ENCODE assay signal across 1 cellular context in the genomic region with DNA sequence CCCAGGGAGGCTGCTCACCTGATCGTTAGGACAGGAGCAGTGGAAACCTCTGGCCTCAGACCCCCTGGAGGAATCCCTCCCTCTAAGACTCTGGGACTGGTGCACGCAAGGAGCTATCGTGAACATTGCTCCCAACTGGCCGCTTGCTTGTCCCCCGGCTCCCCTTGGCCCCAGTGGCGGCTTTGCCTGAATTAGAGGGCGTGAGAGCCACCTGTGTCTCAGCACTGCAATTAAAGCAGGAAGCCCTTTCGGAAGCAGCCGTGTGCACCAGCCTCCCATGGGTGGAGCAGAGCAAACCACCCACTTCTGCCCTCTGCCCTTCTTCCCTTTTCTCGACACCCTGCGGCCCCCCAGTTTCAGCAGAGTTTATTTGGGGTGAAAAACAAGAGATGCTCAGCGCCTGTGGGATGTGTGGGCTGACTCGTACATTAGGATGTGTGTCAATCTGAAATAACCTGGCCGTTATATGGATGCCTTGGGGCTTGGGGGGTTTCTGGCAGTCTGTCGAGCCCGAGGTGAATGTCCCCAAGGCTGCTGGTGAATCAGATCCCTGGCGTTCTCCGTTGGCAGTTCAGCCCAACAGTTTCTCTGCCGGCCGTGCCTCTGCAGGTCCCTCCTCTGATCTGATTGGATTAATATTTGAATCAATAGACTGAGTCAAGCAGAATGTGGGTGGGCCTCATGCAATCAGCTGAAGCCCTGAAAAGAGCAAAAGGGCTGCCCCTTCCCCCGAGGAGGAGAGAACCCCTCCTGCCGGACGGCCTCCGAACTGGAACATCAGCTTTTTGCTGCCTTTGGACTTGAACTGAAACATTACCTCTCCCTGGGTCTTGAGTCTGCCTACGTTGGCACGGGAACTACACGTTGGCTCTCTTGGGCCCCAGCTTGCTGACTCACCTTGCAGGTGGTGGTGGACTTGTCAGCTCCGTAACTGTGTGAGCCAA.
TF ChIP-seq lines count a peak whose summit lies in the region.

No MANE protein-coding gene starts in this region.

TF ChIP-seq in HepG2, 621 proteins besides CTCF, POLR2A, EP300 and RAD21 (continued from another document):
- TF ChIP-seq, protein P1, sequence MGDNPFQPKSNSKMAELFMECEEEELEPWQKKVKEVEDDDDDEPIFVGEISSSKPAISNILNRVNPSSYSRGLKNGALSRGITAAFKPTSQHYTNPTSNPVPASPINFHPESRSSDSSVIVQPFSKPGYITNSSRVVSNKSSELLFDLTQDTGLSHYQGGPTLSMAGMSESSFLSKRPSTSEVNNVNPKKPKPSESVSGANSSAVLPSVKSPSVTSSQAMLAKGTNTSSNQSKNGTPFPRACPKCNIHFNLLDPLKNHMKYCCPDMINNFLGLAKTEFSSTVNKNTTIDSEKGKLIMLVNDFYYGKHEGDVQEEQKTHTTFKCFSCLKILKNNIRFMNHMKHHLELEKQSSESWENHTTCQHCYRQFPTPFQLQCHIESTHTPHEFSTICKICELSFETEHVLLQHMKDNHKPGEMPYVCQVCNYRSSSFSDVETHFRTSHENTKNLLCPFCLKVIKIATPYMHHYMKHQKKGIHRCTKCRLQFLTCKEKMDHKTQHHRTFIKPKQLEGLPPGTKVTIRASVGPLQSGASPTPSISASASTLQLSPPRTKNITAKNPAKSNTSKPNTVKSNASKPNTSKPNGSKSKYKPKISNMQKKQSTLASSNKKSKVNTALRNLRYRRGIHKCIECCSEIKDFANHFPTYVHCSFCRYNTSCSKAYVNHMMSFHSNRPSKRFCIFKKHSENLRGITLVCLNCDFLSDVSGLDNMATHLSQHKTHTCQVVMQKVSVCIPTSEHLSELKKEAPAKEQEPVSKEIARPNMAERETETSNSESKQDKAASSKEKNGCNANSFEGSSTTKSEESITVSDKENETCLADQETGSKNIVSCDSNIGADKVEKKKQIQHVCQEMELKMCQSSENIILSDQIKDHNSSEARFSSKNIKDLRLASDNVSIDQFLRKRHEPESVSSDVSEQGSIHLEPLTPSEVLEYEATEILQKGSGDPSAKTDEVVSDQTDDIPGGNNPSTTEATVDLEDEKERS (CRISPR knock-in tag; IDR thresholded peaks at IDR 0.05): no peak
- no peak for TF ChIP-seq THAP11 (CRISPR knock-in tag; IDR thresholded peaks at IDR 0.05)
- TF ChIP-seq, protein P2, sequence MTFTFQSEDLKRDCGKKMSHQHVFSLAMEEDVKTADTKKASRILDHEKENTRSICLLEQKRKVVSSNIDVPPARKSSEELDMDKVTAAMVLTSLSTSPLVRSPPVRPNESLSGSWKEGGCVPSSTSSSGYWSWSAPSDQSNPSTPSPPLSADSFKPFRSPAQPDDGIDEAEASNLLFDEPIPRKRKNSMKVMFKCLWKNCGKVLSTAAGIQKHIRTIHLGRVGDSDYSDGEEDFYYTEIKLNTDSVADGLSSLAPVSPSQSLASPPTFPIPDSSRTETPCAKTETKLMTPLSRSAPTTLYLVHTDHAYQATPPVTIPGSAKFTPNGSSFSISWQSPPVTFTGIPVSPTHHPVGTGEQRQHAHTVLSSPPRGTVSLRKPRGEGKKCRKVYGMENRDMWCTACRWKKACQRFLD (CRISPR knock-in tag; IDR thresholded peaks at IDR 0.05; ENCODE audit: borderline replicate concordance): no peak
- no peak for TF ChIP-seq SP5 (CRISPR knock-in tag; IDR thresholded peaks at IDR 0.05; ENCODE audit: borderline replicate concordance, low read depth)
- TF ChIP-seq, protein P3, sequence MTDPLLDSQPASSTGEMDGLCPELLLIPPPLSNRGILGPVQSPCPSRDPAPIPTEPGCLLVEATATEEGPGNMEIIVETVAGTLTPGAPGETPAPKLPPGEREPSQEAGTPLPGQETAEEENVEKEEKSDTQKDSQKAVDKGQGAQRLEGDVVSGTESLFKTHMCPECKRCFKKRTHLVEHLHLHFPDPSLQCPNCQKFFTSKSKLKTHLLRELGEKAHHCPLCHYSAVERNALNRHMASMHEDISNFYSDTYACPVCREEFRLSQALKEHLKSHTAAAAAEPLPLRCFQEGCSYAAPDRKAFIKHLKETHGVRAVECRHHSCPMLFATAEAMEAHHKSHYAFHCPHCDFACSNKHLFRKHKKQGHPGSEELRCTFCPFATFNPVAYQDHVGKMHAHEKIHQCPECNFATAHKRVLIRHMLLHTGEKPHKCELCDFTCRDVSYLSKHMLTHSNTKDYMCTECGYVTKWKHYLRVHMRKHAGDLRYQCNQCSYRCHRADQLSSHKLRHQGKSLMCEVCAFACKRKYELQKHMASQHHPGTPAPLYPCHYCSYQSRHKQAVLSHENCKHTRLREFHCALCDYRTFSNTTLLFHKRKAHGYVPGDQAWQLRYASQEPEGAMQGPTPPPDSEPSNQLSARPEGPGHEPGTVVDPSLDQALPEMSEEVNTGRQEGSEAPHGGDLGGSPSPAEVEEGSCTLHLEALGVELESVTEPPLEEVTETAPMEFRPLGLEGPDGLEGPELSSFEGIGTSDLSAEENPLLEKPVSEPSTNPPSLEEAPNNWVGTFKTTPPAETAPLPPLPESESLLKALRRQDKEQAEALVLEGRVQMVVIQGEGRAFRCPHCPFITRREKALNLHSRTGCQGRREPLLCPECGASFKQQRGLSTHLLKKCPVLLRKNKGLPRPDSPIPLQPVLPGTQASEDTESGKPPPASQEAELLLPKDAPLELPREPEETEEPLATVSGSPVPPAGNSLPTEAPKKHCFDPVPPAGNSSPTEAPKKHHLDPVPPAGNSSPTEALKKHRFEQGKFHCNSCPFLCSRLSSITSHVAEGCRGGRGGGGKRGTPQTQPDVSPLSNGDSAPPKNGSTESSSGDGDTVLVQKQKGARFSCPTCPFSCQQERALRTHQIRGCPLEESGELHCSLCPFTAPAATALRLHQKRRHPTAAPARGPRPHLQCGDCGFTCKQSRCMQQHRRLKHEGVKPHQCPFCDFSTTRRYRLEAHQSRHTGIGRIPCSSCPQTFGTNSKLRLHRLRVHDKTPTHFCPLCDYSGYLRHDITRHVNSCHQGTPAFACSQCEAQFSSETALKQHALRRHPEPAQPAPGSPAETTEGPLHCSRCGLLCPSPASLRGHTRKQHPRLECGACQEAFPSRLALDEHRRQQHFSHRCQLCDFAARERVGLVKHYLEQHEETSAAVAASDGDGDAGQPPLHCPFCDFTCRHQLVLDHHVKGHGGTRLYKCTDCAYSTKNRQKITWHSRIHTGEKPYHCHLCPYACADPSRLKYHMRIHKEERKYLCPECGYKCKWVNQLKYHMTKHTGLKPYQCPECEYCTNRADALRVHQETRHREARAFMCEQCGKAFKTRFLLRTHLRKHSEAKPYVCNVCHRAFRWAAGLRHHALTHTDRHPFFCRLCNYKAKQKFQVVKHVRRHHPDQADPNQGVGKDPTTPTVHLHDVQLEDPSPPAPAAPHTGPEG (CRISPR knock-in tag; IDR thresholded peaks at IDR 0.05): no peak
- TF ChIP-seq CHD4 (IDR thresholded peaks at IDR 0.05; ENCODE audit: borderline replicate concordance, low read length): no peak
- no peak for TF ChIP-seq ZNF136 (CRISPR knock-in tag; IDR thresholded peaks at IDR 0.05; ENCODE audit: low read depth)
- no peak for TF ChIP-seq MATR3 (CRISPR knock-in tag; IDR thresholded peaks at IDR 0.05)
TF ChIP-seq in HepG2: peak in this region for 0.
